In genomic region chr5:77360381-77360780, GRCh38 we compare ENCODE assay signal across 22 cellular contexts.
"Had no signal": no experiment of that assay in that cellular context is flagged by ENCODE, and none has a peak within 500 bp of the region (broad histone marks: within the 10 kb centered on the region; RNA-seq: fewer than 3 reads in every experiment).

No MANE protein-coding gene starts in this region.

- ATAC-seq: activated T-cell treated with anti-CD3 and anti-CD28 coated beads, Interleukin-2, amount 50 U/mL, for 72 hours had no signal

- DNase-seq: activated CD4-positive, alpha-beta memory T cell treated with anti-CD3 and anti-CD28 coated beads, Interleukin-2, amount 10 ng/mL, durations not matched to agents 7 days and 5 days; activated CD4-positive, alpha-beta T cell treated with anti-CD3 and anti-CD28 coated beads, Interleukin-2, amount 10 ng/mL, durations not matched to agents 7 days and 5 days; activated CD4-positive, CD25-positive, alpha-beta regulatory T cell; activated naive CD4-positive, alpha-beta T cell treated with anti-CD3 and anti-CD28 coated beads, Interleukin-2, amount 50 U/mL, for 16 hours; activated naive CD8-positive, alpha-beta T cell treated with anti-CD3 and anti-CD28 coated beads, Interleukin-2, amount 10 ng/mL, durations not matched to agents 7 days and 5 days; activated T-cell treated with anti-CD3 and anti-CD28 coated beads, Interleukin-2, amount 50 U/mL, for 72 hours; adrenal gland; central memory CD4-positive, alpha-beta T cell; Karpas-422; NCI-H1105 treated with DMSO at 0.1 percent for 48 hours; NCI-H1436 treated with DMSO at 0.1 percent for 48 hours; NCI-H187; NCI-H2081 treated with DMSO at 0.1 percent for 48 hours; NCI-H2227 treated with DMSO at 0.1 percent for 48 hours; NCI-H510A; NCI-H526 treated with DMSO at 0.1 percent for 48 hours; Peyer's patch; Right ventricle myocardium superior; SJCRH30; SK-N-SH; T-helper 1 cell had no signal

- H3K4me3 ChIP-seq: adrenal gland, breast epithelium, Peyer's patch, SJCRH30 had no signal
